ENCODE assay signal across 25 cellular contexts in genomic region chr13:82176761-82177160, GRCh38.
"Had no signal": no experiment of that assay in that cellular context is flagged by ENCODE, and none has a peak within 500 bp of the region (broad histone marks: within the 10 kb centered on the region; RNA-seq: fewer than 3 reads in every experiment).

No MANE protein-coding gene starts in this region.

- ATAC-seq: effector memory CD8-positive, alpha-beta T cell; esophagus mucosa; foreskin keratinocyte; gastrocnemius medialis; gastroesophageal sphincter; heart left ventricle; heart right ventricle had no signal

- H3K4me3 Mint-ChIP-seq: dendritic cell treated with granulocyte-macrophage colony-stimulating factor and Interleukin-4, amounts not matched to agents 40 ng/mL and 50 ng/mL, for 4 days; effector memory CD8-positive, alpha-beta T cell; endodermal cell had no signal

- H3K9me3 ChIP-seq: colonic mucosa, esophagus squamous epithelium, gastrocnemius medialis, gastroesophageal sphincter had no signal

- H3K27me3 ChIP-seq: colonic mucosa, dorsolateral prefrontal cortex, esophagus muscularis mucosa, esophagus squamous epithelium, foreskin keratinocyte, gastrocnemius medialis, gastroesophageal sphincter, heart left ventricle, heart right ventricle had no signal

- H3K27me3 Mint-ChIP-seq: dendritic cell treated with granulocyte-macrophage colony-stimulating factor and Interleukin-4, amounts not matched to agents 40 ng/mL and 50 ng/mL, for 4 days; effector memory CD8-positive, alpha-beta T cell had no signal

- H3K4me3 ChIP-seq: colonic mucosa, coronary artery, dorsolateral prefrontal cortex, esophagus muscularis mucosa, esophagus squamous epithelium, gastrocnemius medialis, gastroesophageal sphincter, heart left ventricle, heart right ventricle had no signal

- H3K27ac ChIP-seq: colonic mucosa, coronary artery, dorsolateral prefrontal cortex, epithelial cell of prostate, esophagus muscularis mucosa, esophagus squamous epithelium, foreskin keratinocyte, gastrocnemius medialis, gastroesophageal sphincter, heart left ventricle, heart right ventricle had no signal

- DNase-seq: colonic mucosa; cortex of kidney; dermis blood vessel endothelial cell; dorsolateral prefrontal cortex; effector CD4-positive, alpha-beta T cell; effector CD8-positive, alpha-beta T cell; effector memory CD4-positive, alpha-beta T cell; effector memory CD8-positive, alpha-beta T cell; endodermal cell; erythroblast; esophagus squamous epithelium; foreskin fibroblast; foreskin keratinocyte; foreskin melanocyte; gastrocnemius medialis; glutamatergic neuron; head of caudate nucleus; heart left ventricle; heart right ventricle had no signal

- H3K27ac Mint-ChIP-seq: dendritic cell treated with granulocyte-macrophage colony-stimulating factor and Interleukin-4, amounts not matched to agents 40 ng/mL and 50 ng/mL, for 4 days; effector memory CD8-positive, alpha-beta T cell; endodermal cell had no signal

- H3K4me1 ChIP-seq: colonic mucosa, esophagus muscularis mucosa, esophagus squamous epithelium, foreskin keratinocyte, gastrocnemius medialis, gastroesophageal sphincter, heart left ventricle, heart right ventricle had no signal

- H3K36me3 ChIP-seq: colonic mucosa, esophagus muscularis mucosa, esophagus squamous epithelium, gastrocnemius medialis, gastroesophageal sphincter, heart left ventricle, heart right ventricle had no signal

- H3K4me1 Mint-ChIP-seq: endodermal cell had no signal
